21 cellular contexts compared by ENCODE assay signal in the genomic region with DNA sequence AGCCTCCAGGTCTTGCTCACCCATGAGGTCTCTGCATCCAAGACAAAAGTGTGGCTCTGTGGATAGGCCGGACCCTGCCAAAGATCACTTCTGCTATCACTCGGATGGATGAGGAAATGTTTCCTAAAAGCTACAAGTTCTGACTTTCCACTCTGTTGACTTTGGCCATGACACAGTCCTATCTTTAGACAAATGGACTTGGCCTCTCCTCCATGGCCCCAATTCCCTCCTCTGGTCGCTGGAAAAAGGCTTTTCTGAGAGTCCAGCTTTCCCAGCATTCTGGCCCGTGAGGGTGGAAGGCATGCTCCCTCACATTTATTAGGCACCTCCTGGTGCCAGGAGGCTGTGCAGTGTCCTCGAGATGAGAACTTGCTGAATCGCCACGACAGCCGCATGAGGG.
DNase-seq lines count a peak whose midpoint lies in the region; ATAC-seq and TF ChIP-seq lines count a peak whose summit lies in the region.
"Had no signal": no experiment of that assay in that cellular context is flagged by ENCODE, and none has a peak within 500 bp of the region (broad histone marks: within the 10 kb centered on the region; RNA-seq: fewer than 3 reads in every experiment).

No MANE protein-coding gene starts in this region.

- WGBS in body of pancreas, 2 donors = 56 to 63% methylated on average over 8 of the region's 8 CpGs
- 26 to 40% (median 30%) methylated on average over 4 to 8 of the region's 8 CpGs for WGBS in heart left ventricle, 4 donors
- WGBS in right lobe of liver (ENCODE audit: insufficient coverage, low coverage, low lambda C conversion rate, missing lambda C conversion rate) = 13% methylated on average over 3 of the region's 8 CpGs

- TF ChIP-seq CTCF in body of pancreas (IDR thresholded peaks at IDR 0.05) = no peak
- TF ChIP-seq CTCF in heart left ventricle (IDR thresholded peaks at IDR 0.05) = no peak
- TF ChIP-seq CTCF in right lobe of liver (IDR thresholded peaks at IDR 0.05) = no peak
- TF ChIP-seq CTCF in thoracic aorta (IDR thresholded peaks at IDR 0.05) = no peak

- DNase-seq in body of pancreas (no peak), heart left ventricle (peak in 4 of 5 donors; percentile 44 to 64 (median 62)), right lobe of liver (peak in 1 of 3 donors; percentile 69), thoracic aorta (ENCODE audit: low spot score) (peak; percentile 14), NCI-H526 treated with DMSO at 0.1 percent for 48 hours (lab: John Stamatoyannopoulos, UW) (no peak), NCI-H1694 (lab: John Stamatoyannopoulos, UW) (no peak)
- no peak for DNase-seq in activated CD4-positive, alpha-beta T cell treated with anti-CD3 and anti-CD28 coated beads, Interleukin-2, amount 50 U/mL, for 48 hours
- DNase-seq: activated CD4-positive, CD25-positive, alpha-beta regulatory T cell; DND-41; effector memory CD8-positive, alpha-beta T cell; GOT3; Karpas-422; kidney glomerular epithelial cell; naive B cell; SHP77; sigmoid colon; stimulated activated naive CD8-positive, alpha-beta T cell treated with anti-CD3 and anti-CD28 coated beads, Interleukin-15, Interleukin-2, amounts not matched to agents 100 U/mL and 50 U/mL, for 24 hours; SW 1271; T1000; transverse colon had no signal

- peak; percentile 31 for ATAC-seq in body of pancreas
- ATAC-seq in heart left ventricle = peak; percentile 57 to 82 (median 76)
- ATAC-seq in right lobe of liver = peak; percentile 84 to 94 (median 88)
- peak; percentile 82 for ATAC-seq in thoracic aorta (ENCODE audit: insufficient number of reproducible peaks, low FRiP score, low read depth)
- ATAC-seq in HG03135 (IDR thresholded peaks at IDR 0.05; ENCODE audit: unreplicated experiment) = no peak
- ATAC-seq: effector memory CD8-positive, alpha-beta T cell; stimulated activated naive CD8-positive, alpha-beta T cell treated with anti-CD3 and anti-CD28 coated beads, Interleukin-15, Interleukin-2, amounts not matched to agents 100 U/mL and 50 U/mL, for 24 hours had no signal

- H3K36me3 ChIP-seq in body of pancreas (replicated peaks in 1 of 2; ENCODE audit: insufficient read depth in 1 of 2, low read depth in 2 of 2) = no peaks in the 10 kb centered on the region
- H3K36me3 ChIP-seq in heart left ventricle = peaks cover 0 to 5% (median 0%) of the 10 kb centered on the region in 9 donors
- peaks cover 0 to 5% (median 0%) of the 10 kb centered on the region in 4 donors for H3K36me3 ChIP-seq in right lobe of liver
- no peaks in the 10 kb centered on the region for H3K36me3 ChIP-seq in thoracic aorta
- H3K36me3 ChIP-seq: sigmoid colon, transverse colon had no signal

- intact Hi-C loops in body of pancreas (cut with DNase I) = no loop called here
- intact Hi-C loops in heart left ventricle (cut with DNase I) = loop anchor here in 4 of 10 donors (5.0 kb wide), 3 partner anchors 61 to 81 kb away; partner anchors contain the start of gene COL27A1 (in 2 of the 4)
- intact Hi-C loops in right lobe of liver (cut with DNase I) = no loop called here

- H3K27me3 ChIP-seq in body of pancreas (no peaks in the 10 kb centered on the region), heart left ventricle (no peaks in the 10 kb centered on the region), right lobe of liver (no peaks in the 10 kb centered on the region), thoracic aorta (replicated peaks; ENCODE audit: insufficient read depth) (no peaks in the 10 kb centered on the region)
- H3K27me3 ChIP-seq: sigmoid colon, transverse colon had no signal

- H3K9me3 ChIP-seq in body of pancreas (no peaks in the 10 kb centered on the region), heart left ventricle (no peaks in the 10 kb centered on the region), right lobe of liver (no peaks in the 10 kb centered on the region), thoracic aorta (no peaks in the 10 kb centered on the region)
- H3K9me3 ChIP-seq: sigmoid colon, transverse colon had no signal

- H3K27ac ChIP-seq in body of pancreas (no peak overlapping the region), heart left ventricle (peak overlapping the region in 8 of 12 donors; percentile 20 to 74 (median 54)), right lobe of liver (peak overlapping the region in 2 of 3 donors; percentile 25 to 42), thoracic aorta (peak overlapping the region; percentile 46 to 67)
- H3K27ac ChIP-seq: sigmoid colon, transverse colon had no signal

- H3K4me3 ChIP-seq in body of pancreas = no peak overlapping the region
- no peak overlapping the region for H3K4me3 ChIP-seq in heart left ventricle
- H3K4me3 ChIP-seq in right lobe of liver = no peak overlapping the region
- H3K4me3 ChIP-seq in thoracic aorta = peak overlapping the region; percentile 29
- H3K4me3 ChIP-seq: sigmoid colon, transverse colon had no signal

- TF ChIP-seq POLR2A in body of pancreas (IDR thresholded peaks at IDR 0.05) = no peak
- no peak for TF ChIP-seq POLR2A in heart left ventricle (IDR thresholded peaks at IDR 0.05)
- TF ChIP-seq POLR2A in right lobe of liver (IDR thresholded peaks at IDR 0.05) = no peak

- H3K4me1 ChIP-seq in body of pancreas = peaks cover 5% of the 10 kb centered on the region
- H3K4me1 ChIP-seq in heart left ventricle = peaks cover 0 to 53% (median 28%) of the 10 kb centered on the region in 12 donors
- H3K4me1 ChIP-seq in right lobe of liver = peaks cover 0 to 16% (median 5%) of the 10 kb centered on the region in 4 donors
- peaks cover 28 to 79% of the 10 kb centered on the region in 2 donors for H3K4me1 ChIP-seq in thoracic aorta (ENCODE audit: control insufficient read depth in 1 of 2, low read depth in 2 of 2)
- H3K4me1 ChIP-seq: sigmoid colon, transverse colon had no signal

Comparison
In these comparisons a context has a peak if more than half of its experiments do, and no peak if none do; other contexts are left out.
1. DNase-seq: peak in heart left ventricle (4 of 5) and thoracic aorta (single experiment); none in body of pancreas (0 of 4), activated CD4-positive, alpha-beta T cell treated with anti-CD3 and anti-CD28 coated beads, Interleukin-2, amount 50 U/mL, for 48 hours (0 of 2), NCI-H526 treated with DMSO at 0.1 percent for 48 hours (single experiment) and NCI-H1694 (single experiment).
2. H3K27ac ChIP-seq: peak in heart left ventricle (8 of 12), right lobe of liver (2 of 3) and thoracic aorta (2 of 2); none in body of pancreas (0 of 4).